In genomic region chr4:23717528-23718248, GRCh38 we compare ENCODE assay signal across 8 cellular contexts.
DNase-seq lines count a peak whose midpoint lies in the region; ATAC-seq and TF ChIP-seq lines count a peak whose summit lies in the region.

No MANE protein-coding gene starts in this region.

- no peaks in the 10 kb centered on the region for H3K79me2 ChIP-seq in OCI-LY3 (ENCODE audit: low read length)

- TF ChIP-seq CTCF in 22Rv1 (IDR thresholded peaks at IDR 0.05) = peak; percentile 68
- TF ChIP-seq CTCF in GM10266 (IDR thresholded peaks at IDR 0.05; ENCODE audit: control insufficient read depth, insufficient read depth, low read depth, missing control alignments) = peak; percentile 3
- peak; percentile 53 for TF ChIP-seq CTCF in OCI-LY3 (IDR thresholded peaks at IDR 0.05; ENCODE audit: low read depth, low read length)

- no peaks in the 10 kb centered on the region for H3K4me1 ChIP-seq in OCI-LY3 (ENCODE audit: low read length)

- no peaks in the 10 kb centered on the region for H3K36me3 ChIP-seq in OCI-LY3 (replicated peaks; ENCODE audit: low read depth, low read length)

- no peaks in the 10 kb centered on the region for H3K27me3 ChIP-seq in OCI-LY3 (ENCODE audit: low read depth, low read length)

- H3K27ac ChIP-seq in 22Rv1 (no peak overlapping the region), OCI-LY3 (ENCODE audit: low read length) (no peak overlapping the region)

- H3K4me3 ChIP-seq in OCI-LY3 (ENCODE audit: low read length) = no peak overlapping the region

- H4K20me1 ChIP-seq in OCI-LY3 (ENCODE audit: insufficient read depth, low read length) = no peaks in the 10 kb centered on the region

- no peak overlapping the region for H3K4me2 ChIP-seq in OCI-LY3 (ENCODE audit: low read length)

- no peak overlapping the region for H3K9ac ChIP-seq in OCI-LY3 (ENCODE audit: low read length)

- no peak for ATAC-seq in HG02840 (IDR thresholded peaks at IDR 0.05; ENCODE audit: low FRiP score, unreplicated experiment)

- DNase-seq in GM10266 (ENCODE audit: extremely low spot score) (peak; percentile 15), fibroblast of the conjunctiva (ENCODE audit: low read depth) (peak; percentile 1), retina (no peak), ecto neural progenitor cell (ENCODE audit: low spot score) (no peak)
- DNase-seq in activated CD8-positive, alpha-beta memory T cell treated with anti-CD3 and anti-CD28 coated beads, Interleukin-2, amount 50 U/mL, for 48 hours = no peak

- no peak overlapping the region for H2AFZ ChIP-seq in OCI-LY3 (ENCODE audit: low read depth, low read length)

- H3K9me3 ChIP-seq in OCI-LY3 (ENCODE audit: insufficient read depth, low read length) = no peaks in the 10 kb centered on the region

Comparison
In these comparisons a context has a peak if more than half of its experiments do, and no peak if none do; other contexts are left out.
1. CTCF ChIP-seq: peak in every context shown above with its lines; median percentile 68 in 22Rv1; 53 in OCI-LY3; 3 in GM10266.
2. DNase-seq: peak in GM10266 (single experiment) and fibroblast of the conjunctiva (single experiment); none in activated CD8-positive, alpha-beta memory T cell treated with anti-CD3 and anti-CD28 coated beads, Interleukin-2, amount 50 U/mL, for 48 hours (single experiment), retina (single experiment) and ecto neural progenitor cell (single experiment).